In the genomic region with DNA sequence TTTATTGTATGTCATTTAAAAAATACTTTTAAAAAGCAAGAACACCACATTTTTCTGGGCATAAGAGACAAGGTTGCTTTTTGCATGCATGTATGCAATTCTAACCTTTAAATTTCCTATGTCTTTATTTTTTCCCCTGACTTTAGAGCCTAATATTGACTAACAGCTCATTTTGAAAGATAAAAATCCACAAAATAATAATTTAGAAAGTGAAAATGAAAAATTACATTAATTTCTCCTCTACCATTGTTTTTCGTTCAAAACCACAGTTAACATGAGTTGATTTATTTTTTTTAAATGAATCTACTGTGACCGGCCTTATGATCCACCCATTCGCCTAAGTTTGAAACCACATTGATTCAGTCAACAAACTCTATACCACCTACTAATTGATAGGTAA, we compare ENCODE assay signal across 26 cellular contexts.
"Had no signal": no experiment of that assay in that cellular context is flagged by ENCODE, and none has a peak within 500 bp of the region (broad histone marks: within the 10 kb centered on the region; RNA-seq: fewer than 3 reads in every experiment).

No MANE protein-coding gene starts in this region.

- H3K36me3 Mint-ChIP-seq: activated naive CD4-positive, alpha-beta T cell treated with anti-CD3 and anti-CD28 coated beads, Interleukin-2, amount 50 U/mL, for 24 hours had no signal

- H3K4me3 Mint-ChIP-seq: activated CD4-positive, alpha-beta memory T cell treated with anti-CD3 and anti-CD28 coated beads, Interleukin-2, amount 10 ng/mL, durations not matched to agents 7 days and 5 days; activated CD4-positive, alpha-beta T cell treated with anti-CD3 and anti-CD28 coated beads for 36 hours; activated naive CD4-positive, alpha-beta T cell treated with anti-CD3 and anti-CD28 coated beads, Interleukin-2, amount 50 U/mL, for 24 hours; activated T-cell treated with anti-CD3 and anti-CD28 coated beads, Interleukin-2, amount 50 U/mL, for 72 hours had no signal

- ATAC-seq: activated CD4-positive, alpha-beta T cell treated with anti-CD3 and anti-CD28 coated beads for 36 hours; activated T-cell treated with anti-CD3 and anti-CD28 coated beads, Interleukin-2, amount 50 U/mL, for 72 hours; Panc1; Right ventricle myocardium inferior had no signal

- H3K27ac Mint-ChIP-seq: activated CD4-positive, alpha-beta memory T cell treated with anti-CD3 and anti-CD28 coated beads, Interleukin-2, amount 10 ng/mL, durations not matched to agents 7 days and 5 days; activated CD4-positive, alpha-beta T cell treated with anti-CD3 and anti-CD28 coated beads for 36 hours; activated naive CD4-positive, alpha-beta T cell treated with anti-CD3 and anti-CD28 coated beads, Interleukin-2, amount 50 U/mL, for 24 hours; activated T-cell treated with anti-CD3 and anti-CD28 coated beads, Interleukin-2, amount 50 U/mL, for 72 hours; activated T-helper 2 cell treated with anti-CD3 and anti-CD28 coated beads, Interferon-gamma antibody, Interleukin-2, Interleukin-4, amounts not matched to agents 10 μg/mL and 5 μg/mL and 100 μg/mL, durations not matched to agents 14 hours and 24 hours and 36 hours had no signal

- H3K9me3 Mint-ChIP-seq: activated CD4-positive, alpha-beta memory T cell treated with anti-CD3 and anti-CD28 coated beads, Interleukin-2, amount 10 ng/mL, durations not matched to agents 7 days and 5 days; activated naive CD4-positive, alpha-beta T cell treated with anti-CD3 and anti-CD28 coated beads, Interleukin-2, amount 50 U/mL, for 24 hours; activated T-cell treated with anti-CD3 and anti-CD28 coated beads, Interleukin-2, amount 50 U/mL, for 72 hours; activated T-helper 2 cell treated with anti-CD3 and anti-CD28 coated beads, Interferon-gamma antibody, Interleukin-2, Interleukin-4, amounts not matched to agents 10 μg/mL and 5 μg/mL and 100 μg/mL, durations not matched to agents 14 hours and 24 hours and 36 hours had no signal

- DNase-seq: activated CD4-positive, alpha-beta memory T cell treated with anti-CD3 and anti-CD28 coated beads, Interleukin-2, amount 10 ng/mL, durations not matched to agents 7 days and 5 days; activated CD4-positive, alpha-beta T cell treated with anti-CD3 and anti-CD28 coated beads for 36 hours; activated gamma-delta T cell; activated naive CD4-positive, alpha-beta T cell treated with Interleukin-2 at 50 U/mL for 16 hours; activated T-cell treated with anti-CD3 and anti-CD28 coated beads, Interleukin-2, amount 50 U/mL, for 1 hour; activated T-cell treated with anti-CD3 and anti-CD28 coated beads, Interleukin-2, amount 50 U/mL, for 72 hours; aorta; brain microvascular endothelial cell; central memory CD4-positive, alpha-beta T cell; KG1; MM.1S; MV-4-11; NCI-H1092; NCI-H1436 treated with DMSO at 0.1 percent for 48 hours; NCI-H1694 treated with DMSO at 0.1 percent for 48 hours; NCI-H2029; NCI-H345; NCI-H524 treated with DMSO at 0.1 percent for 48 hours; RPMI8226; SW 1271; T1000; WERI-Rb-1 had no signal
